In the genomic region with DNA sequence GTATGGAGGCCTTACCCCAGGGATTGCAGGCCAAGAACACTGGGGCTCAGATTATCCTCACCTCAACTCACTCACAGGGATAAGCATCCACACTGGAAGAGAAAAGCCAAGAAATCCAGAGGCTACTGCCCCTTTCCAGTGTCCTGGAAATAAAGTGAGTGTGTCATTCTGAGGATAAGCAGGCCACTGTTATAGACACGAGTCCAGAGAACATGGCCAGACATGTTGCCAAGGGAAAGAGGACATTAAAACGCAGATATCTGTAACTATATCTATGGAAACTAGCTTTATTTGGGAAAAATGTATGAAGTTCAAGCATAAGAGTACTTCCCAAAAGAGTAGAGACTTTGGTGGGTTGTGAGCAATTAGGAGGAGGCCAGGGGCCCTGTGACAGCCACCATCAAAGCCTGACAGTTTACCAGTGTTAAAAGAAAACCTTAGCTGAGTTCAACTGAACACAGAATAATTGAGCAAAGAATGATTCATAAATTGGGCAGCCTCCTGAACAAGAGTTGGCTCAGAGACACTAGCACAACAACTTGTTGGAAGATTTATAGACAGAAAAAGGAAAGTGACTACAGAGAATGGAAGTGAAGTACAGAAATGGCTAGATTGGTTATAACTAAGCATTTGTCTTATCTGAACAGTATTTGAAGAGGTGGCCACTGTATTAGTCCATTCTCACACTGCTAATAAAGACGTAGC, we compare ENCODE assay signal across 16 cellular contexts.
"Had no signal": no experiment of that assay in that cellular context is flagged by ENCODE, and none has a peak within 500 bp of the region (broad histone marks: within the 10 kb centered on the region; RNA-seq: fewer than 3 reads in every experiment).

No MANE protein-coding gene starts in this region.

- ATAC-seq: activated CD4-positive, alpha-beta T cell treated with anti-CD3 and anti-CD28 coated beads for 36 hours; naive thymus-derived CD8-positive, alpha-beta T cell; stimulated activated naive CD8-positive, alpha-beta T cell treated with anti-CD3 and anti-CD28 coated beads, Interleukin-15, Interleukin-2, amounts not matched to agents 100 U/mL and 50 U/mL, for 24 hours had no signal

- H3K36me3 ChIP-seq: left ventricle myocardium inferior, right atrium auricular region, suprapubic skin had no signal

- H3K27me3 ChIP-seq: hepatocyte, right atrium auricular region, suprapubic skin had no signal

- H3K27ac ChIP-seq: hepatocyte, left ventricle myocardium inferior, right atrium auricular region, suprapubic skin had no signal

- H3K4me2 ChIP-seq: hepatocyte had no signal

- H3K79me2 ChIP-seq: hepatocyte had no signal

- H3K4me1 ChIP-seq: left ventricle myocardium inferior, right atrium auricular region, suprapubic skin had no signal

- H2AFZ ChIP-seq: hepatocyte had no signal

- DNase-seq: activated CD4-positive, alpha-beta memory T cell treated with anti-CD3 and anti-CD28 coated beads for 36 hours; activated CD4-positive, alpha-beta T cell treated with anti-CD3 and anti-CD28 coated beads for 36 hours; activated T-cell treated with anti-CD3 and anti-CD28 coated beads, Interleukin-2, amount 50 U/mL, for 24 hours; amniotic stem cell; cerebellar nuclear complex; dermis blood vessel endothelial cell; erythroblast; kidney; left ventricle myocardium inferior; naive thymus-derived CD8-positive, alpha-beta T cell; stimulated activated naive CD8-positive, alpha-beta T cell treated with anti-CD3 and anti-CD28 coated beads, Interleukin-15, Interleukin-2, amounts not matched to agents 100 U/mL and 50 U/mL, for 24 hours; T-helper 2 cell; trophoblast cell had no signal

- H3K9me3 ChIP-seq: right atrium auricular region, suprapubic skin had no signal

- H3K4me3 ChIP-seq: hepatocyte, left ventricle myocardium inferior, right atrium auricular region, suprapubic skin had no signal
